1 cellular context compared by ENCODE assay signal in genomic region chr17:19377602-19378415, GRCh38.
TF ChIP-seq lines count a peak whose summit lies in the region.

No MANE protein-coding gene starts in this region.

TF ChIP-seq in K562, 482 proteins besides CTCF, POLR2A, EP300 and RAD21 (continued from another document and continues in another):
- TF ChIP-seq PATZ1 (CRISPR knock-in tag; IDR thresholded peaks at IDR 0.05; ENCODE audit: borderline replicate concordance) (no peak), FOXK2 (conservative IDR thresholded peaks at IDR 0.05 in 1 of 2, IDR thresholded peaks at IDR 0.05 in 1 of 2; ENCODE audit: low read depth in 2 of 2) (peak in 1 of 2 experiments; percentile 29; a peak in 1 of 4 replicates), IRF1 (CRISPR knock-in tag; IDR thresholded peaks at IDR 0.05; ENCODE audit: borderline replicate concordance) (no peak), ZBTB7A (IDR thresholded peaks at IDR 0.05; ENCODE audit: borderline replicate concordance, control insufficient read depth, low read depth, low read length) (no peak), FOXO4 (CRISPR knock-in tag; IDR thresholded peaks at IDR 0.05) (no peak), SRSF7 (optimal IDR thresholded peaks at IDR 0.05; ENCODE audit: low read depth, low read length) (no peak), PML (IDR thresholded peaks at IDR 0.05; ENCODE audit: low read length) (peak; percentile 42; the same call in 1 of the 2 replicates), PKNOX1 (IDR thresholded peaks at IDR 0.05) (peak; percentile 29), CBX3 (IDR thresholded peaks at IDR 0.05; ENCODE audit: borderline replicate concordance in 1 of 2, low read length in 2 of 2) (no peak), PHF8 (IDR thresholded peaks at IDR 0.05; ENCODE audit: borderline replicate concordance, low read length) (peak; percentile 70; the same call in 1 of the 2 replicates), ZEB2 (IDR thresholded peaks at IDR 0.05) (no peak), ZNF408 (CRISPR knock-in tag; IDR thresholded peaks at IDR 0.05; ENCODE audit: low read depth) (no peak), NFATC3 (IDR thresholded peaks at IDR 0.05) (no peak), TRIM25 (IDR thresholded peaks at IDR 0.05; ENCODE audit: borderline replicate concordance) (no peak), USF1 (CRISPR knock-in tag; IDR thresholded peaks at IDR 0.05) (no peak), CREB3 (tag; conservative IDR thresholded peaks at IDR 0.05; ENCODE audit: low read depth) (no peak), RFX1 (IDR thresholded peaks at IDR 0.05) (peak; percentile 76)
- TF ChIP-seq, protein P1, sequence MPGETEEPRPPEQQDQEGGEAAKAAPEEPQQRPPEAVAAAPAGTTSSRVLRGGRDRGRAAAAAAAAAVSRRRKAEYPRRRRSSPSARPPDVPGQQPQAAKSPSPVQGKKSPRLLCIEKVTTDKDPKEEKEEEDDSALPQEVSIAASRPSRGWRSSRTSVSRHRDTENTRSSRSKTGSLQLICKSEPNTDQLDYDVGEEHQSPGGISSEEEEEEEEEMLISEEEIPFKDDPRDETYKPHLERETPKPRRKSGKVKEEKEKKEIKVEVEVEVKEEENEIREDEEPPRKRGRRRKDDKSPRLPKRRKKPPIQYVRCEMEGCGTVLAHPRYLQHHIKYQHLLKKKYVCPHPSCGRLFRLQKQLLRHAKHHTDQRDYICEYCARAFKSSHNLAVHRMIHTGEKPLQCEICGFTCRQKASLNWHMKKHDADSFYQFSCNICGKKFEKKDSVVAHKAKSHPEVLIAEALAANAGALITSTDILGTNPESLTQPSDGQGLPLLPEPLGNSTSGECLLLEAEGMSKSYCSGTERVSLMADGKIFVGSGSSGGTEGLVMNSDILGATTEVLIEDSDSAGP (CRISPR knock-in tag; IDR thresholded peaks at IDR 0.05): no peak
- TF ChIP-seq, protein P2, sequence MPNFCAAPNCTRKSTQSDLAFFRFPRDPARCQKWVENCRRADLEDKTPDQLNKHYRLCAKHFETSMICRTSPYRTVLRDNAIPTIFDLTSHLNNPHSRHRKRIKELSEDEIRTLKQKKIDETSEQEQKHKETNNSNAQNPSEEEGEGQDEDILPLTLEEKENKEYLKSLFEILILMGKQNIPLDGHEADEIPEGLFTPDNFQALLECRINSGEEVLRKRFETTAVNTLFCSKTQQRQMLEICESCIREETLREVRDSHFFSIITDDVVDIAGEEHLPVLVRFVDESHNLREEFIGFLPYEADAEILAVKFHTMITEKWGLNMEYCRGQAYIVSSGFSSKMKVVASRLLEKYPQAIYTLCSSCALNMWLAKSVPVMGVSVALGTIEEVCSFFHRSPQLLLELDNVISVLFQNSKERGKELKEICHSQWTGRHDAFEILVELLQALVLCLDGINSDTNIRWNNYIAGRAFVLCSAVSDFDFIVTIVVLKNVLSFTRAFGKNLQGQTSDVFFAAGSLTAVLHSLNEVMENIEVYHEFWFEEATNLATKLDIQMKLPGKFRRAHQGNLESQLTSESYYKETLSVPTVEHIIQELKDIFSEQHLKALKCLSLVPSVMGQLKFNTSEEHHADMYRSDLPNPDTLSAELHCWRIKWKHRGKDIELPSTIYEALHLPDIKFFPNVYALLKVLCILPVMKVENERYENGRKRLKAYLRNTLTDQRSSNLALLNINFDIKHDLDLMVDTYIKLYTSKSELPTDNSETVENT (CRISPR knock-in tag; IDR thresholded peaks at IDR 0.05): peak; percentile 99
- TF ChIP-seq, protein P3, sequence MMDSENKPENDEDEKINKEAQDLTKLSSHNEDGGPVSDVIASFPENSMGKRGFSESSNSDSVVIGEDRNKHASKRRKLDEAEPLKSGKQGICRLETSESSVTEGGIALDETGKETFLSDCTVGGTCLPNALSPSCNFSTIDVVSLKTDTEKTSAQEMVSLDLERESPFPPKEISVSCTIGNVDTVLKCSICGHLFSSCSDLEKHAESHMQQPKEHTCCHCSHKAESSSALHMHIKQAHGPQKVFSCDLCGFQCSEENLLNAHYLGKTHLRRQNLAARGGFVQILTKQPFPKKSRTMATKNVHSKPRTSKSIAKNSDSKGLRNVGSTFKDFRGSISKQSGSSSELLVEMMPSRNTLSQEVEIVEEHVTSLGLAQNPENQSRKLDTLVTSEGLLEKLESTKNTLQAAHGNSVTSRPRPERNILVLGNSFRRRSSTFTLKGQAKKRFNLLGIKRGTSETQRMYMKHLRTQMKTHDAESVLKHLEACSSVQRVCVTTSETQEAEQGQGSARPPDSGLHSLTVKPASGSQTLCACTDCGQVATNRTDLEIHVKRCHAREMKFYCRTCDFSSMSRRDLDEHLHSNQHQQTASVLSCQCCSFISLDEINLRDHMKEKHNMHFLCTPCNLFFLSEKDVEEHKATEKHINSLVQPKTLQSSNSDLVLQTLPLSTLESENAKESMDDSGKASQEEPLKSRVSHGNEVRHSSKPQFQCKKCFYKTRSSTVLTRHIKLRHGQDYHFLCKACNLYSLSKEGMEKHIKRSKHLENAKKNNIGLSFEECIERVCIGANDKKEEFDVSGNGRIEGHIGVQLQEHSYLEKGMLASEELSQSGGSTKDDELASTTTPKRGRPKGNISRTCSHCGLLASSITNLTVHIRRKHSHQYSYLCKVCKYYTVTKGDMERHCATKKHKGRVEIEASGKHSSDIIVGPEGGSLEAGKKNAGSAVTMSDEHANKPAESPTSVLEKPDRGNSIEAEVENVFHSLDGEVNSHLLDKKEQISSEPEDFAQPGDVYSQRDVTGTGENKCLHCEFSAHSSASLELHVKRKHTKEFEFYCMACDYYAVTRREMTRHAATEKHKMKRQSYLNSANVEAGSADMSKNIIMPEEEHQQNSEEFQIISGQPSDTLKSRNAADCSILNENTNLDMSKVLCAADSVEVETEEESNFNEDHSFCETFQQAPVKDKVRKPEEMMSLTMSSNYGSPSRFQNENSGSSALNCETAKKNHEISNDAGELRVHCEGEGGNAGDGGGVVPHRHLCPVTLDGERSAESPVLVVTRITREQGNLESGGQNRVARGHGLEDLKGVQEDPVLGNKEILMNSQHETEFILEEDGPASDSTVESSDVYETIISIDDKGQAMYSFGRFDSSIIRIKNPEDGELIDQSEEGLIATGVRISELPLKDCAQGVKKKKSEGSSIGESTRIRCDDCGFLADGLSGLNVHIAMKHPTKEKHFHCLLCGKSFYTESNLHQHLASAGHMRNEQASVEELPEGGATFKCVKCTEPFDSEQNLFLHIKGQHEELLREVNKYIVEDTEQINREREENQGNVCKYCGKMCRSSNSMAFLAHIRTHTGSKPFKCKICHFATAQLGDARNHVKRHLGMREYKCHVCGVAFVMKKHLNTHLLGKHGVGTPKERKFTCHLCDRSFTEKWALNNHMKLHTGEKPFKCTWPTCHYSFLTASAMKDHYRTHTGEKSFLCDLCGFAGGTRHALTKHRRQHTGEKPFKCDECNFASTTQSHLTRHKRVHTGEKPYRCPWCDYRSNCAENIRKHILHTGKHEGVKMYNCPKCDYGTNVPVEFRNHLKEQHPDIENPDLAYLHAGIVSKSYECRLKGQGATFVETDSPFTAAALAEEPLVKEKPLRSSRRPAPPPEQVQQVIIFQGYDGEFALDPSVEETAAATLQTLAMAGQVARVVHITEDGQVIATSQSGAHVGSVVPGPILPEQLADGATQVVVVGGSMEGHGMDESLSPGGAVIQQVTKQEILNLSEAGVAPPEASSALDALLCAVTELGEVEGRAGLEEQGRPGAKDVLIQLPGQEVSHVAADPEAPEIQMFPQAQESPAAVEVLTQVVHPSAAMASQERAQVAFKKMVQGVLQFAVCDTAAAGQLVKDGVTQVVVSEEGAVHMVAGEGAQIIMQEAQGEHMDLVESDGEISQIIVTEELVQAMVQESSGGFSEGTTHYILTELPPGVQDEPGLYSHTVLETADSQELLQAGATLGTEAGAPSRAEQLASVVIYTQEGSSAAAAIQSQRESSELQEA (IDR thresholded peaks at IDR 0.05; ENCODE audit: low read depth): no peak
- TF ChIP-seq, protein P4, sequence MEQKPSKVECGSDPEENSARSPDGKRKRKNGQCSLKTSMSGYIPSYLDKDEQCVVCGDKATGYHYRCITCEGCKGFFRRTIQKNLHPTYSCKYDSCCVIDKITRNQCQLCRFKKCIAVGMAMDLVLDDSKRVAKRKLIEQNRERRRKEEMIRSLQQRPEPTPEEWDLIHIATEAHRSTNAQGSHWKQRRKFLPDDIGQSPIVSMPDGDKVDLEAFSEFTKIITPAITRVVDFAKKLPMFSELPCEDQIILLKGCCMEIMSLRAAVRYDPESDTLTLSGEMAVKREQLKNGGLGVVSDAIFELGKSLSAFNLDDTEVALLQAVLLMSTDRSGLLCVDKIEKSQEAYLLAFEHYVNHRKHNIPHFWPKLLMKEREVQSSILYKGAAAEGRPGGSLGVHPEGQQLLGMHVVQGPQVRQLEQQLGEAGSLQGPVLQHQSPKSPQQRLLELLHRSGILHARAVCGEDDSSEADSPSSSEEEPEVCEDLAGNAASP (IDR thresholded peaks at IDR 0.05): no peak
